Comparison of ENCODE assay signal across 1 cellular context in genomic region chr16:88831838-88832237, GRCh38.
TF ChIP-seq lines count a peak whose summit lies in the region.

No MANE protein-coding gene starts in this region.

TF ChIP-seq in H1, 55 proteins besides CTCF, POLR2A, EP300 and RAD21:
- TF ChIP-seq SAP30 (IDR thresholded peaks at IDR 0.05; ENCODE audit: insufficient read depth, insufficient replicate concordance, low read length), result no peak
- TF ChIP-seq KDM1A (IDR thresholded peaks at IDR 0.05; ENCODE audit: borderline replicate concordance, low read length), result no peak
- TF ChIP-seq GABPA (IDR thresholded peaks at IDR 0.05; ENCODE audit: borderline replicate concordance, insufficient read depth, low read length), result no peak
- no peak for TF ChIP-seq RBBP5 (IDR thresholded peaks at IDR 0.05; ENCODE audit: borderline replicate concordance, low read depth, low read length)
- no peak for TF ChIP-seq SRF (IDR thresholded peaks at IDR 0.05; ENCODE audit: low read depth, low read length)
- no peak for TF ChIP-seq BRCA1 (IDR thresholded peaks at IDR 0.05; ENCODE audit: low read depth, low read length)
- no peak for TF ChIP-seq SP2 (IDR thresholded peaks at IDR 0.05; ENCODE audit: low read length)
- TF ChIP-seq JUND (IDR thresholded peaks at IDR 0.05; ENCODE audit: low read length), result no peak
- TF ChIP-seq BCL11A (IDR thresholded peaks at IDR 0.05; ENCODE audit: low read depth in 2 of 2, low read length in 2 of 2), result no peak
- TF ChIP-seq ZNF274 (IDR thresholded peaks at IDR 0.05; ENCODE audit: borderline replicate concordance, extremely low read depth, low read length), result no peak
- no peak for TF ChIP-seq FOSL1 (IDR thresholded peaks at IDR 0.05; ENCODE audit: insufficient read depth, low read depth, low read length)
- no peak for TF ChIP-seq TEAD4 (IDR thresholded peaks at IDR 0.05; ENCODE audit: low read depth, low read length)
- TF ChIP-seq RFX5 (IDR thresholded peaks at IDR 0.05; ENCODE audit: borderline replicate concordance, low read depth, low read length), result no peak
- no peak for TF ChIP-seq ATF3 (IDR thresholded peaks at IDR 0.05; ENCODE audit: insufficient read depth, low read depth, low read length)
- no peak for TF ChIP-seq HDAC2 (IDR thresholded peaks at IDR 0.05; ENCODE audit: borderline replicate concordance in 1 of 2, low read depth in 2 of 2, low read length in 2 of 2)
- no peak for TF ChIP-seq KDM5A (IDR thresholded peaks at IDR 0.05; ENCODE audit: low read length)
- no peak for TF ChIP-seq POU5F1 (IDR thresholded peaks at IDR 0.05; ENCODE audit: low read depth, low read length)
